Comparison of ENCODE assay signal across 2 cellular contexts in the genomic region with DNA sequence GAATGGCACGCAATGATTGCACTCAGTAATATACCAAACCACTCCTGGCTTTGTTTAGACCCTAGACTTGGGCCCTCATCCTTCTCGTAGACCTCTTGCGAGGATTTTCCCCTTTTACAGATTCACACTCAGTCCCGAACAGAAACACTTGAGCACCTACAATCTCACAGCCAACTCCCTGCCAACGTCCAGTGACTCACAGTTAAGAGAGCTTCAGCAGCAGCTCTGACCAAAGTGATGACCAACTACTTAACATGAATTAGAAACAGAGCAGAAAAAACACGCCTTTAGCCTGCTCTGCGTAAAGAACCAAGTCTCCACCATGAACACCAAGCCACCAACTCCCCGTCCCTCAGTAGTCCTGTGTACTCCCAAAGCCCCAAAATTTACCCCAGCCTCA.
TF ChIP-seq lines count a peak whose summit lies in the region.

No MANE protein-coding gene starts in this region.

TF ChIP-seq in SK-N-SH, 30 proteins besides CTCF, POLR2A, EP300 and RAD21 (continued from another document):
- TF ChIP-seq, protein P1, sequence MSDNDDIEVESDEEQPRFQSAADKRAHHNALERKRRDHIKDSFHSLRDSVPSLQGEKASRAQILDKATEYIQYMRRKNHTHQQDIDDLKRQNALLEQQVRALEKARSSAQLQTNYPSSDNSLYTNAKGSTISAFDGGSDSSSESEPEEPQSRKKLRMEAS (IDR thresholded peaks at IDR 0.05; ENCODE audit: low read depth) = no peak

TF ChIP-seq in SK-N-SH treated with all-trans-retinoic acid at 6 μM for 48 hours, 23 proteins besides CTCF, POLR2A, EP300 and RAD21:
- TF ChIP-seq CREB5 (CRISPR knock-in tag; IDR thresholded peaks at IDR 0.05; ENCODE audit: low read depth) (no peak), ZFP3 (CRISPR knock-in tag; IDR thresholded peaks at IDR 0.05) (no peak), TCF4 (CRISPR knock-in tag; IDR thresholded peaks at IDR 0.05; ENCODE audit: borderline replicate concordance) (no peak), ZNF70 (CRISPR knock-in tag; IDR thresholded peaks at IDR 0.05) (no peak), SNAI2 (CRISPR knock-in tag; IDR thresholded peaks at IDR 0.05) (no peak), CSDC2 (CRISPR knock-in tag; IDR thresholded peaks at IDR 0.05) (no peak), ISL1 (CRISPR knock-in tag; IDR thresholded peaks at IDR 0.05) (no peak), PATZ1 (CRISPR knock-in tag; IDR thresholded peaks at IDR 0.05; ENCODE audit: borderline replicate concordance) (no peak), ZNF8 (CRISPR knock-in tag; IDR thresholded peaks at IDR 0.05) (no peak), RARB (CRISPR knock-in tag; IDR thresholded peaks at IDR 0.05) (no peak), ZC3H10 (CRISPR knock-in tag; IDR thresholded peaks at IDR 0.05) (no peak), PPARA (CRISPR knock-in tag; IDR thresholded peaks at IDR 0.05; ENCODE audit: borderline replicate concordance) (no peak), ZFP30 (CRISPR knock-in tag; IDR thresholded peaks at IDR 0.05) (no peak), GLIS3 (CRISPR knock-in tag; IDR thresholded peaks at IDR 0.05) (no peak), ESRRG (CRISPR knock-in tag; IDR thresholded peaks at IDR 0.05) (no peak), ZNF565 (CRISPR knock-in tag; conservative IDR thresholded peaks at IDR 0.05; ENCODE audit: low read depth) (no peak)
TF ChIP-seq in SK-N-SH treated with all-trans-retinoic acid at 6 μM for 48 hours: peak in this region for 0.
